Comparison of ENCODE assay signal across 16 cellular contexts in the genomic region with DNA sequence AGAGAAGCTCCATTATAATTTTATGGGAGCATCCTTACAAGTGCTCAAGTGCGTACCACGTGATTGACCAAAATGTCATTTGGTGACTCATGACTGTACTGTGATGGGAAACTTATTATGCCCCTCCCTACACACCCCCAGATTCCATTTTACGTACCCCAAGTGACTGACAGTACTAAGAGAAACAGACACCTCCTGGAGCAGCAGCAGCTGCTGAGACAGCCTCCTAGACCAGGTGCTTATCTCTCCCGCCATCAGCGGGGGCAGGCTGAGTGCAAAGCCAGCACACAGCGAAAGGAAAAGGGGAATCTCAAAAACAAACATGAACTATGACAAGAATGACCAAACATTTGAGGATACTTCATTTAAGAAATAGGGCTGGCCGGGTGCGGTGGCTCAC.
"Had no signal": no experiment of that assay in that cellular context is flagged by ENCODE, and none has a peak within 500 bp of the region (broad histone marks: within the 10 kb centered on the region; RNA-seq: fewer than 3 reads in every experiment).

No MANE protein-coding gene starts in this region.

- H3K27ac ChIP-seq: brain microvascular endothelial cell, epithelial cell of prostate, lower lobe of right lung, ovary, testis had no signal

- H3K36me3 ChIP-seq: brain microvascular endothelial cell, gastroesophageal sphincter, lower lobe of right lung, ovary, upper lobe of left lung had no signal

- ATAC-seq: gastroesophageal sphincter, left colon, lower lobe of right lung had no signal

- H3K4me3 ChIP-seq: gastroesophageal sphincter, lower lobe of right lung, ovary, testis, upper lobe of left lung had no signal

- DNase-seq: activated naive CD4-positive, alpha-beta T cell treated with anti-CD3 and anti-CD28 coated beads, Interleukin-2, amount 50 U/mL, for 16 hours; activated T-cell treated with anti-CD3 and anti-CD28 coated beads for 4 hours; amygdala; brain microvascular endothelial cell; cerebellar nuclear complex; dermis blood vessel endothelial cell; left colon; lower lobe of right lung; ovary; stimulated activated CD4-positive, alpha-beta T cell treated with anti-CD3 and anti-CD28 coated beads, Interleukin-4, amount 100 ng/mL, for 24 hours; stimulated activated naive CD4-positive, alpha-beta T cell treated with Interleukin-2 at 50 U/mL for 16 hours; T-helper 9 cell; testis had no signal

- H3K9me3 ChIP-seq: gastroesophageal sphincter, lower lobe of right lung, ovary, testis, upper lobe of left lung had no signal

- H3K4me1 ChIP-seq: testis had no signal

- H3K27me3 ChIP-seq: brain microvascular endothelial cell, ovary, testis had no signal
